ENCODE assay signal across 36 cellular contexts in genomic region chr4:39840027-39840426, GRCh38.
"Had no signal": no experiment of that assay in that cellular context is flagged by ENCODE, and none has a peak within 500 bp of the region (broad histone marks: within the 10 kb centered on the region; RNA-seq: fewer than 3 reads in every experiment).

No MANE protein-coding gene starts in this region.

- H3K36me3 ChIP-seq: breast epithelium had no signal

- H3K27me3 Mint-ChIP-seq: activated B cell treated with CpG ODN at 0.5 μM for 24 hours; activated CD4-positive, alpha-beta memory T cell treated with anti-CD3 and anti-CD28 coated beads for 36 hours; activated CD4-positive, alpha-beta T cell treated with anti-CD3 and anti-CD28 coated beads, Interleukin-2, amount 10 ng/mL, durations not matched to agents 24 days and 14 days; activated CD8-positive, alpha-beta T cell treated with anti-CD3 and anti-CD28 coated beads for 36 hours; activated naive CD4-positive, alpha-beta T cell treated with anti-CD3 and anti-CD28 coated beads, Interleukin-2, amount 10 ng/mL, durations not matched to agents 7 days and 5 days; activated naive CD8-positive, alpha-beta T cell treated with anti-CD3 and anti-CD28 coated beads for 36 hours; activated T-cell treated with anti-CD3 and anti-CD28 coated beads, Interleukin-2, amount 50 U/mL, for 24 hours; activated T-helper 17 cell treated with anti-CD3 and anti-CD28 coated beads, Interleukin-2, amount 50 U/mL, for 72 hours; central memory CD8-positive, alpha-beta T cell had no signal

- H3K4me3 Mint-ChIP-seq: activated B cell treated with CpG ODN at 0.5 μM for 24 hours; activated CD4-positive, alpha-beta memory T cell treated with anti-CD3 and anti-CD28 coated beads for 36 hours; activated CD4-positive, alpha-beta T cell treated with anti-CD3 and anti-CD28 coated beads, Interleukin-2, amount 10 ng/mL, durations not matched to agents 24 days and 14 days; activated CD8-positive, alpha-beta T cell treated with anti-CD3 and anti-CD28 coated beads for 36 hours; activated naive CD4-positive, alpha-beta T cell treated with anti-CD3 and anti-CD28 coated beads, Interleukin-2, amount 10 ng/mL, durations not matched to agents 7 days and 5 days; activated naive CD8-positive, alpha-beta T cell treated with anti-CD3 and anti-CD28 coated beads for 36 hours; activated T-cell treated with anti-CD3 and anti-CD28 coated beads, Interleukin-2, amount 50 U/mL, for 24 hours; activated T-helper 1 cell treated with anti-CD3 and anti-CD28 coated beads, Interleukin-12 subunit alpha, Interleukin-12 subunit beta, Interleukin-2, Interleukin-4 antibody, amounts not matched to agents 30 ng/mL and 10 ng/mL and 1 ng/mL, durations not matched to agents 14 hours and 24 hours and 36 hours; activated T-helper 17 cell treated with anti-CD3 and anti-CD28 coated beads, Interleukin-2, amount 50 U/mL, for 72 hours; central memory CD8-positive, alpha-beta T cell; T-helper 1 cell treated with Interleukin-12 subunit alpha and Interleukin-12 subunit beta and Interleukin-4 antibody, amounts not matched to agents 30 μg/mL and 1 μg/mL, for 36 hours; T-helper 2 cell treated with Interferon-gamma antibody and Interleukin-4, amounts not matched to agents 5 μg/mL and 100 μg/mL, for 36 hours had no signal

- H3K9me3 Mint-ChIP-seq: activated B cell treated with CpG ODN at 0.5 μM for 24 hours; activated CD4-positive, alpha-beta memory T cell treated with anti-CD3 and anti-CD28 coated beads for 36 hours; activated CD4-positive, alpha-beta T cell treated with anti-CD3 and anti-CD28 coated beads, Interleukin-2, amount 10 ng/mL, durations not matched to agents 24 days and 14 days; activated CD8-positive, alpha-beta T cell treated with anti-CD3 and anti-CD28 coated beads for 36 hours; activated naive CD4-positive, alpha-beta T cell treated with anti-CD3 and anti-CD28 coated beads, Interleukin-2, amount 10 ng/mL, durations not matched to agents 7 days and 5 days; activated naive CD4-positive, alpha-beta T cell treated with anti-CD3 and anti-CD28 coated beads, Interleukin-2, amount 50 U/mL, for 72 hours; activated naive CD8-positive, alpha-beta T cell treated with anti-CD3 and anti-CD28 coated beads for 36 hours; activated T-cell treated with anti-CD3 and anti-CD28 coated beads, Interleukin-2, amount 50 U/mL, for 24 hours; activated T-helper 1 cell treated with anti-CD3 and anti-CD28 coated beads, Interleukin-12 subunit alpha, Interleukin-12 subunit beta, Interleukin-2, Interleukin-4 antibody, amounts not matched to agents 30 ng/mL and 10 ng/mL and 1 ng/mL, durations not matched to agents 14 hours and 24 hours and 36 hours; activated T-helper 17 cell treated with anti-CD3 and anti-CD28 coated beads, Interleukin-2, amount 50 U/mL, for 72 hours; central memory CD8-positive, alpha-beta T cell; T-helper 1 cell treated with Interleukin-12 subunit alpha and Interleukin-12 subunit beta and Interleukin-4 antibody, amounts not matched to agents 30 μg/mL and 1 μg/mL, for 36 hours; T-helper 2 cell treated with Interferon-gamma antibody and Interleukin-4, amounts not matched to agents 5 μg/mL and 100 μg/mL, for 36 hours had no signal

- H3K27ac ChIP-seq: adrenal gland, body of pancreas, brain microvascular endothelial cell, breast epithelium, VCaP had no signal

- H3K9me3 ChIP-seq: adrenal gland, body of pancreas, breast epithelium had no signal

- H3K27ac Mint-ChIP-seq: activated B cell treated with CpG ODN at 0.5 μM for 24 hours; activated CD4-positive, alpha-beta memory T cell treated with anti-CD3 and anti-CD28 coated beads for 36 hours; activated CD4-positive, alpha-beta T cell treated with anti-CD3 and anti-CD28 coated beads, Interleukin-2, amount 10 ng/mL, durations not matched to agents 24 days and 14 days; activated CD8-positive, alpha-beta T cell treated with anti-CD3 and anti-CD28 coated beads for 36 hours; activated naive CD4-positive, alpha-beta T cell treated with anti-CD3 and anti-CD28 coated beads, Interleukin-2, amount 10 ng/mL, durations not matched to agents 7 days and 5 days; activated naive CD8-positive, alpha-beta T cell treated with anti-CD3 and anti-CD28 coated beads for 36 hours; activated T-cell treated with anti-CD3 and anti-CD28 coated beads, Interleukin-2, amount 50 U/mL, for 24 hours; activated T-helper 1 cell treated with anti-CD3 and anti-CD28 coated beads, Interleukin-12 subunit alpha, Interleukin-12 subunit beta, Interleukin-2, Interleukin-4 antibody, amounts not matched to agents 30 ng/mL and 10 ng/mL and 1 ng/mL, durations not matched to agents 14 hours and 24 hours and 36 hours; activated T-helper 17 cell treated with anti-CD3 and anti-CD28 coated beads, Interleukin-2, amount 50 U/mL, for 72 hours; T-helper 1 cell treated with Interleukin-12 subunit alpha and Interleukin-12 subunit beta and Interleukin-4 antibody, amounts not matched to agents 30 μg/mL and 1 μg/mL, for 36 hours; T-helper 2 cell treated with Interferon-gamma antibody and Interleukin-4, amounts not matched to agents 5 μg/mL and 100 μg/mL, for 36 hours had no signal

- H3K27me3 ChIP-seq: adrenal gland, body of pancreas, brain microvascular endothelial cell, breast epithelium had no signal

- FAIRE-seq: astrocyte, TTC549 had no signal

- DNase-seq: activated B cell treated with CpG ODN at 0.5 μM for 24 hours; activated CD4-positive, alpha-beta memory T cell treated with anti-CD3 and anti-CD28 coated beads for 36 hours; activated CD4-positive, alpha-beta T cell treated with anti-CD3 and anti-CD28 coated beads for 4 hours; activated CD4-positive, alpha-beta T cell treated with anti-CD3 and anti-CD28 coated beads, Interleukin-2, amount 10 ng/mL, durations not matched to agents 24 days and 14 days; activated CD4-positive, alpha-beta T cell treated with anti-CD3 and anti-CD28 coated beads, Interleukin-2, amount 50 U/mL, for 1 hour; activated CD4-positive, alpha-beta T cell treated with anti-CD3 and anti-CD28 coated beads, Interleukin-2, amount 50 U/mL, for 4 hours; activated CD4-positive, CD25-positive, alpha-beta regulatory T cell treated with anti-CD3 and anti-CD28 coated beads, Interleukin-2, amount 50 U/mL, for 72 hours; activated CD8-positive, alpha-beta memory T cell treated with anti-CD3 and anti-CD28 coated beads, Interleukin-2, amount 50 U/mL, for 4 hours; activated CD8-positive, alpha-beta T cell treated with anti-CD3 and anti-CD28 coated beads for 36 hours; activated effector memory CD4-positive, alpha-beta T cell treated with anti-CD3 and anti-CD28 coated beads, Interleukin-2, amount 50 U/mL, for 16 hours; activated gamma-delta T cell treated with Interleukin-2 at 50 U/mL for 16 hours; activated naive CD4-positive, alpha-beta T cell; activated naive CD4-positive, alpha-beta T cell treated with anti-CD3 and anti-CD28 coated beads, Interleukin-2, amount 10 ng/mL, durations not matched to agents 7 days and 5 days; activated naive CD8-positive, alpha-beta T cell treated with anti-CD3 and anti-CD28 coated beads for 36 hours; activated T-cell treated with anti-CD3 and anti-CD28 coated beads, Interleukin-2, amount 50 U/mL, for 24 hours; activated T-cell treated with anti-CD3 and anti-CD28 coated beads, Interleukin-2, amount 50 U/mL, for 48 hours; amniotic stem cell; aorta; body of pancreas; brain microvascular endothelial cell; cerebellar nuclear complex; SW 1271; T-helper 1 cell; T-helper 2 cell; T-helper 9 cell had no signal

- ATAC-seq: activated CD8-positive, alpha-beta T cell treated with anti-CD3 and anti-CD28 coated beads for 36 hours; activated naive CD4-positive, alpha-beta T cell treated with anti-CD3 and anti-CD28 coated beads, Interleukin-2, amount 50 U/mL, for 72 hours; activated T-helper 17 cell treated with anti-CD3 and anti-CD28 coated beads, Interleukin-2, amount 50 U/mL, for 72 hours; body of pancreas had no signal

- H3K4me1 ChIP-seq: adrenal gland, body of pancreas, breast epithelium had no signal

- H3K4me3 ChIP-seq: adrenal gland, body of pancreas, breast epithelium had no signal

- H3K4me1 Mint-ChIP-seq: activated B cell treated with CpG ODN at 0.5 μM for 24 hours; activated CD4-positive, alpha-beta T cell treated with anti-CD3 and anti-CD28 coated beads, Interleukin-2, amount 10 ng/mL, durations not matched to agents 24 days and 14 days; activated naive CD4-positive, alpha-beta T cell treated with anti-CD3 and anti-CD28 coated beads, Interleukin-2, amount 10 ng/mL, durations not matched to agents 7 days and 5 days; activated naive CD8-positive, alpha-beta T cell treated with anti-CD3 and anti-CD28 coated beads for 36 hours; activated T-helper 17 cell treated with anti-CD3 and anti-CD28 coated beads, Interleukin-2, amount 50 U/mL, for 72 hours; central memory CD8-positive, alpha-beta T cell had no signal
